Comparison of ENCODE assay signal across 1 cellular context in genomic region chr17:41504126-41504977, GRCh38.
TF ChIP-seq lines count a peak whose summit lies in the region.

No MANE protein-coding gene starts in this region.

TF ChIP-seq in IMR-90, 13 proteins besides CTCF, POLR2A, EP300 and RAD21:
- TF ChIP-seq MAFK (IDR thresholded peaks at IDR 0.05; ENCODE audit: low read depth, low read length) (no peak), RCOR1 (IDR thresholded peaks at IDR 0.05; ENCODE audit: insufficient replicate concordance, low read length) (no peak), SMC3 (IDR thresholded peaks at IDR 0.05; ENCODE audit: low read depth, low read length) (no peak), RFX5 (IDR thresholded peaks at IDR 0.05; ENCODE audit: low read depth, low read length) (no peak), MXI1 (IDR thresholded peaks at IDR 0.05; ENCODE audit: borderline replicate concordance, low read depth, low read length) (no peak)
TF ChIP-seq in IMR-90: peak in this region for 0.
